7 cellular contexts compared by ENCODE assay signal in genomic region chr19:39897511-39898245, GRCh38. TPM values are rescaled to one million over a fixed set of nuclear protein-coding genes. Genes with fewer than 3 reads are reported as not detected.
DNase-seq lines count a peak whose midpoint lies in the region; TF ChIP-seq lines count a peak whose summit lies in the region.
"Not testable (repeated sequence)": the region's sequence is repeated elsewhere in the genome, so short reads cannot be mapped to it uniquely, and the experiment has no call there.

No MANE protein-coding gene starts in this region.

- TF ChIP-seq CTCF in GM12865 (IDR thresholded peaks at IDR 0.05; ENCODE audit: insufficient read depth, low read depth, low read length, missing control alignments) = peak; percentile 1
- peak; percentile 55 for TF ChIP-seq CTCF in Loucy (conservative IDR thresholded peaks at IDR 0.05; ENCODE audit: low read length)
- TF ChIP-seq CTCF in kidney epithelial cell (IDR thresholded peaks at IDR 0.05; ENCODE audit: insufficient read depth, low read length, poor library complexity, severe bottlenecking) = peak; percentile 25
- TF ChIP-seq CTCF in sigmoid colon (IDR thresholded peaks at IDR 0.05) = peak in 1 of 4 experiments; percentile 22

- not testable (repeated sequence) for TF ChIP-seq EP300 in sigmoid colon (IDR thresholded peaks at IDR 0.05)

- not testable (repeated sequence) for H3K27me3 ChIP-seq in Loucy (ENCODE audit: insufficient read depth, low read length, poor library complexity, severe bottlenecking); kidney epithelial cell (ENCODE audit: control insufficient read depth, insufficient read depth, low read length); sigmoid colon

- not testable (repeated sequence) for H3F3A ChIP-seq in Loucy (ENCODE audit: low read depth)

- DNase-seq in GM12865 (ENCODE audit: low read depth) (peak; percentile 44), RPMI7951 (ENCODE audit: low read depth) (peak; percentile 42), sigmoid colon (peak; percentile 19)
- peak; percentile 78 for DNase-seq in activated CD8-positive, alpha-beta memory T cell treated with anti-CD3 and anti-CD28 coated beads for 24 hours
- peak; percentile 44 for DNase-seq in central memory CD4-positive, alpha-beta T cell
- DNase-seq in kidney epithelial cell (ENCODE audit: low read depth) = not testable (repeated sequence)

- not testable (repeated sequence) for H3K79me2 ChIP-seq in Loucy (ENCODE audit: insufficient read depth, low read length)

- H3K9me2 ChIP-seq in Loucy (replicated peaks; ENCODE audit: low read depth, low read length) = not testable (repeated sequence)

- not testable (repeated sequence) for TF ChIP-seq POLR2A in sigmoid colon (IDR thresholded peaks at IDR 0.05)

- WGBS in sigmoid colon, 2 donors = 3 to 8% methylated on average over 13 of the region's 13 CpGs

- H3K36me3 ChIP-seq in Loucy (ENCODE audit: insufficient read depth, low read length); kidney epithelial cell (ENCODE audit: control insufficient read depth, insufficient read depth, low read length); sigmoid colon: not testable (repeated sequence)

- not testable (repeated sequence) for H3K9me3 ChIP-seq in Loucy (ENCODE audit: insufficient read depth, low read depth, low read length); sigmoid colon

- H3K27ac ChIP-seq in sigmoid colon = not testable (repeated sequence)

- not testable (repeated sequence) for H4K20me1 ChIP-seq in Loucy (ENCODE audit: insufficient read depth, low read length, poor library complexity, severe bottlenecking)

- H2AFZ ChIP-seq in Loucy (ENCODE audit: low read length) = not testable (repeated sequence)

- H3K4me1 ChIP-seq in Loucy (ENCODE audit: insufficient read depth, low read length, poor library complexity, severe bottlenecking); sigmoid colon: not testable (repeated sequence)

- H3K4me2 ChIP-seq in Loucy (ENCODE audit: low read depth, low read length, poor library complexity, severe bottlenecking) = not testable (repeated sequence)

- not testable (repeated sequence) for H3K4me3 ChIP-seq in GM12865 (ENCODE audit: low read depth, low read length); Loucy (ENCODE audit: low read length, poor library complexity, severe bottlenecking); kidney epithelial cell (ENCODE audit: low read depth, low read length); sigmoid colon

- not testable (repeated sequence) for H3K9ac ChIP-seq in Loucy (ENCODE audit: low read depth, low read length, poor library complexity, severe bottlenecking)

- intact Hi-C loops in sigmoid colon (cut with DNase I) = not testable (repeated sequence)

RNA-seq across cellular contexts. Expression of gene FCGBP, which starts 36.8 kb away (rescaled TPM):
- total RNA-seq in RPMI7951 (2014; rRNA removed; shearing (Covaris generic)) = under 0.01 TPM in 1 of 2 replicates, not detected in the other
- total RNA-seq in kidney epithelial cell (0.17 and 0.89 TPM in 2 replicates), sigmoid colon (10 to 100 TPM in 2 of 4 donors, 1 to 10 TPM in 2; 7.5 to 83.5 (median 9.7) TPM)
- polyA plus RNA-seq in sigmoid colon = 100 to 1,000 TPM in 2 of 3 donors, 10 to 100 TPM in 1; 90.1 to 713 (median 228) TPM

RNA-seq across cellular contexts. Expression of gene FBL, which starts 51.5 kb away (rescaled TPM):
- total RNA-seq in RPMI7951 (2014; rRNA removed; shearing (Covaris generic)) = 148 and 165 TPM in 2 replicates
- total RNA-seq in kidney epithelial cell (162 and 224 TPM in 2 replicates), sigmoid colon (100 to 1,000 TPM in 3 of 4 donors, 10 to 100 TPM in 1; 96.4 to 147 (median 109) TPM)
- 100 to 1,000 TPM; 121 to 333 (median 225) TPM for polyA plus RNA-seq in sigmoid colon
